ENCODE assay signal across 8 cellular contexts in genomic region chr17:64133546-64134215, GRCh38. TPM values are rescaled to one million over a fixed set of nuclear protein-coding genes. Genes with fewer than 3 reads are reported as not detected.
A peak's percentile ranks its signal among the peaks of the same experiment; 100 is the strongest.
DNase-seq lines count a peak whose midpoint lies in the region; ATAC-seq, FAIRE-seq and TF ChIP-seq lines count a peak whose summit lies in the region.

No MANE protein-coding gene starts in this region.

- H3K27ac ChIP-seq in SJCRH30 (no peak overlapping the region), ovary (no peak overlapping the region)

- WGBS in ovary, 3 donors = 34 to 40% (median 36%) methylated on average over 8 of the region's 8 CpGs

- peak; percentile 37 to 74 (median 71) for TF ChIP-seq CTCF in ovary (IDR thresholded peaks at IDR 0.05)

- ATAC-seq in HG02642 (IDR thresholded peaks at IDR 0.05; ENCODE audit: poor library complexity, unreplicated experiment) = no peak
- no peak for ATAC-seq in GM19324 (IDR thresholded peaks at IDR 0.05; ENCODE audit: low FRiP score, unreplicated experiment)

- TF ChIP-seq POLR2A in erythroblast (IDR thresholded peaks at IDR 0.05; ENCODE audit: low read length) (no peak), ovary (IDR thresholded peaks at IDR 0.05) (no peak)

- FAIRE-seq in A204.1 (lab: Jason Lieb, UNC) = peak; percentile 93

- H3K4me3 ChIP-seq in SJCRH30 (no peak overlapping the region), ovary (no peak overlapping the region)

- H3K36me3 ChIP-seq in SJCRH30 = no peaks in the 10 kb centered on the region
- no peaks in the 10 kb centered on the region for H3K36me3 ChIP-seq in ovary

- H3K4me1 ChIP-seq in SJCRH30 = peaks cover 5% of the 10 kb centered on the region; the same call in 1 of the 2 replicates
- H3K4me1 ChIP-seq in ovary (ENCODE audit: insufficient read depth) = peaks cover 9% of the 10 kb centered on the region

- no peak for TF ChIP-seq EP300 in ovary (IDR thresholded peaks at IDR 0.05)

- no peaks in the 10 kb centered on the region for H3K27me3 ChIP-seq in SJCRH30
- no peaks in the 10 kb centered on the region for H3K27me3 ChIP-seq in ovary

- peak; percentile 73 for DNase-seq in EH (ENCODE audit: low read depth)
- peak; percentile 30 for DNase-seq in NCI-H1105 (lab: John Stamatoyannopoulos, UW)
- peak; percentile 33 to 78 for DNase-seq in SJCRH30
- DNase-seq in erythroblast (lab: John Stamatoyannopoulos, UW) = peak; percentile 72 to 83
- DNase-seq in ovary = no peak

- intact Hi-C loops in ovary (cut with DNase I) = loop anchor here (5.0 to 10.0 kb wide), 4 partner anchors 106 to 221 kb away; partner anchors contain the start of genes CSHL1 (in 2 of the 4) and GH1 (in 2 of the 4)

- H3K9me3 ChIP-seq in SJCRH30 (replicated peaks) (no peaks in the 10 kb centered on the region), ovary (no peaks in the 10 kb centered on the region)

RNA-seq across cellular contexts. Expression of gene ERN1, which starts 3.7 kb away (rescaled TPM):
- 2.2 and 3.8 TPM in 2 replicates for total RNA-seq in SJCRH30 (2014; rRNA removed; shearing (Covaris generic))
- 10 to 100 TPM; 19.6 to 73.4 (median 34.8) TPM for total RNA-seq in ovary
- polyA plus RNA-seq in ovary = 10 to 100 TPM in 1 of 2 donors, 1 to 10 TPM in 1; 8.1 to 12.9 TPM

Comparison
In these comparisons a context has a peak if more than half of its experiments do, and no peak if none do; other contexts are left out.
1. DNase-seq: peak in EH (single experiment), NCI-H1105 (single experiment), SJCRH30 (2 of 2) and erythroblast (2 of 2); none in ovary (0 of 5).